ENCODE assay signal across 1 cellular context in the genomic region with DNA sequence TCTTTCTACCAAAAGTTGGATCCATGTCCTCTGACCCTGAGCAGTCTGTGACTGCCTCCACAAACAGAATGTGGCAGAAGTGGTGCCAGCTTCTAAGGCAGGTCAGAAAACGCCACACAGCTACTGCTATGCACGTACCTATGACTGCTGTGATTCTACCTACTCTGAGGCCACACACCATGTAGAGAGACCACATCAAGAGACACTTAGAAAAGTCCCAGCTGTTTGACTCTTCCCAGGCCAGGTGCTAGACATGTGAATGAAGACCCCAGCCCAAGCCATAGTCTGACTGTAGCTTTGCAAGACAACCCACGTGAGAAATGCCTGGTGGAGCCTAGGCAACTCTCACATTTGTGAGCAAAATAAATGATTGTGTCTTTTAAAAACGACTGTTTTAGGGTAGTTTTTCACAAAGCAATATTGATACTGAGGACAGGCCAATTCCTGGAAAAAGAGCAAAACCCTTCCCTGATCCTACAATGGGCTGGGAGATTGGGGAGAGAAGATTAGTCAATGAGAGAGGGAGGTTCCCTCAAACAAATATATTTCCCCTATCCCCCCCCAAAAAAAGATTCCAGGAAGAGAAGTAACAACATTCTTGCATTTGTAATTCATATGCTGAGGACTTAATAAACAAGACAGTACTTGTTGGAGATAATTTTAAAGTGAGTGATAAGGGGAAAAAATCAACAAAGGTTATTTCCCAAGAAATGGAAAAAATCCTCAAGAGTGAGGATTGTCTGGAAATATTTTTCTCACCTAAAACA.
TF ChIP-seq lines count a peak whose summit lies in the region.

No MANE protein-coding gene starts in this region.

TF ChIP-seq in H1, 55 proteins besides CTCF, POLR2A, EP300 and RAD21:
- TF ChIP-seq SIRT6 (IDR thresholded peaks at IDR 0.05; ENCODE audit: low read length): no peak
